ENCODE assay signal across 8 cellular contexts in the genomic region with DNA sequence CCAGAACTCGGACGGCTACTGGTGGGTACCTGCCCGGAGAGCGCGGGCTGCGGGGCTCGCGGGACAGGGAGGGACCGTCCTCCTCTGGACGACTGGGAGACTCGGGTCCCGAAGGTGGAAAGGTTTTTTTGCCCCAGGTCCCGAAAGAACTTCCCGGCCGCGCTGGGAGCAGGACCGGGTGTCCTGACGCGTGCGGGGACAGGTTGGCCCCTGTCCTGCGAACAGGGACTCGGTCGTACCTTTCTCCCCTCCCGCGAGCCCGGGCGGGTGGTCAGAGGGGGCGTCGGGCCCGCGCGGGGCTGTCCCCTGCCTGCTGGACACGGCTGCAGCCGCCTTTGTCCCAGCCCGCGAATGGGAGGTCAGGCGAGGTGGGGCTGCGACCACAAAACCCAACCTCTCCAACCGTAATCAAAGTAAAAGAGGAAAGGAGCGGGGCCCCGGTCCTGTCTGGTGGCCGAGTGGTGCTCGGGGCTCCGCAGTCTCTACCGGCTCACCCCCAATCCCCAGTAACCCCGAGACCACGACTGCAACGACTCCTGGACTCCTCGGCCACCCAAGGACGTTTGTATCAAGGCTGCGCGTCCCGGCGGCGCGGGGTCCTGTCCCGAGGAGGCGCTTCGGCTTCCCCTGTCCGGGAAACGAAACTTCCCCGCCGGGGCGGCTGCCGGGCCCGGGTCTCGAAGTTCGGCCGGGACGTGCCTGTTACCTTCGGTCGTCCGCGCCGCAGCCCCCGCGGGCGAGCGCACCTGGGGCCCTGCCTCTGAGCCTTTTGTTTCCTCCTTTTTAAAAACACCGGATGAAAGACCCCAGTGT. TPM values are rescaled to one million over a fixed set of nuclear protein-coding genes. Genes with fewer than 3 reads are reported as not detected.
A peak's percentile ranks its signal among the peaks of the same experiment; 100 is the strongest.
DNase-seq lines count a peak whose midpoint lies in the region; ATAC-seq and TF ChIP-seq lines count a peak whose summit lies in the region.

No MANE protein-coding gene starts in this region.

- TF ChIP-seq CTCF in astrocyte of the cerebellum (IDR thresholded peaks at IDR 0.05; ENCODE audit: low read depth, low read length, missing control alignments): no peak
- no peak for TF ChIP-seq CTCF in spleen (IDR thresholded peaks at IDR 0.05 in 8 of 11, conservative IDR thresholded peaks at IDR 0.05 in 3 of 11)

- peaks cover 53 to 82% of the 10 kb centered on the region in 2 donors for H3K27me3 Mint-ChIP-seq in CD8-positive, alpha-beta memory T cell

- TF ChIP-seq POLR2A in spleen (IDR thresholded peaks at IDR 0.05): no peak

- whole genome bisulfite sequencing in spleen, 5 donors: 0 to 2% (median 1%) methylated on average over 44 to 80 of the region's 80 CpGs

- H3K4me3 Mint-ChIP-seq in CD8-positive, alpha-beta memory T cell: peak overlapping the region in 6 of 7 donors; percentile 65 to 86 (median 70)

- POLR2A ChIA-PET in CD8-positive, alpha-beta memory T cell (lab: Charles Lee): no interaction called here

- no peak overlapping the region for H3K27ac ChIP-seq in CD8-positive, alpha-beta memory T cell (ENCODE audit: low read depth, low read length)
- peak overlapping the region; percentile 32 to 89 (median 81) for H3K27ac ChIP-seq in spleen

- peak overlapping the region; percentile 47 for H3K4me3 ChIP-seq in CD8-positive, alpha-beta memory T cell (ENCODE audit: low read length)
- H3K4me3 ChIP-seq in astrocyte of the cerebellum (ENCODE audit: low read depth, low read length) (peak overlapping the region; percentile 40), spleen (peak overlapping the region; percentile 50 to 85 (median 64))

- in situ Hi-C loops in astrocyte of the cerebellum (cut with HindIII; ENCODE audit: low sequenced_read_pairs): no loop called here

- H3K36me3 ChIP-seq in CD8-positive, alpha-beta memory T cell (ENCODE audit: insufficient read depth, low read length): no peaks in the 10 kb centered on the region
- H3K36me3 ChIP-seq in spleen: no peaks in the 10 kb centered on the region

- intact Hi-C loops in spleen (cut with DNase I; ENCODE audit: low total_unique reads): no loop called here

- H3K9me3 ChIP-seq in CD8-positive, alpha-beta memory T cell (ENCODE audit: low read length): no peaks in the 10 kb centered on the region
- no peaks in the 10 kb centered on the region for H3K9me3 ChIP-seq in spleen

- no peaks in the 10 kb centered on the region for H3K9me3 Mint-ChIP-seq in CD8-positive, alpha-beta memory T cell

- no peaks in the 10 kb centered on the region for H3K4me1 ChIP-seq in CD8-positive, alpha-beta memory T cell (ENCODE audit: insufficient read depth, low read length)
- H3K4me1 ChIP-seq in spleen: peaks cover 5 to 46% (median 33%) of the 10 kb centered on the region in 6 donors

- H3K27me3 ChIP-seq in CD8-positive, alpha-beta memory T cell (ENCODE audit: insufficient read depth, low read length, poor library complexity, severe bottlenecking): peaks cover 30% of the 10 kb centered on the region
- H3K27me3 ChIP-seq in spleen (replicated peaks in 1 of 7): peaks cover 0 to 91% (median 46%) of the 10 kb centered on the region in 7 donors

- H3K4me1 Mint-ChIP-seq in CD8-positive, alpha-beta memory T cell: peaks cover 8 to 22% (median 14%) of the 10 kb centered on the region in 3 donors

- no peak overlapping the region for H3K27ac Mint-ChIP-seq in CD8-positive, alpha-beta memory T cell

- H3K36me3 Mint-ChIP-seq in CD8-positive, alpha-beta memory T cell: no peaks in the 10 kb centered on the region

- CTCF ChIA-PET in CD8-positive, alpha-beta memory T cell (lab: Charles Lee): interaction anchor here (0.6 kb wide), 1 partner anchor 17 kb away, joined by 3 read pairs; no protein-coding TSS in a partner anchor

- no peak for DNase-seq in CD8-positive, alpha-beta memory T cell
- DNase-seq in HuH-7 (ENCODE audit: low spot score) (peak; percentile 17), astrocyte of the cerebellum (ENCODE audit: low read depth) (no peak), iPS-NIHi11 (ENCODE audit: low spot score) (peak; percentile 58), spleen (peak; percentile 86), HCEC 1CT (no peak)

- ATAC-seq in GM21367 (IDR thresholded peaks at IDR 0.05; ENCODE audit: unreplicated experiment): no peak
- no peak for ATAC-seq in GM19395 (IDR thresholded peaks at IDR 0.05; ENCODE audit: unreplicated experiment)

RNA-seq across cellular contexts. Expression of gene DSP, which starts 0.8 kb away (rescaled TPM):
- under 1 TPM in 1 of 2 experiments, not detected in 1; 0.04 TPM for total RNA-seq in CD8-positive, alpha-beta memory T cell
- 0.08 TPM for polyA plus RNA-seq in CD8-positive, alpha-beta memory T cell
- 10 to 100 TPM; 10.0 to 27.6 (median 18.8) TPM for total RNA-seq in spleen
- polyA plus RNA-seq in spleen: 1 to 10 TPM in 2 of 3 donors, under 1 TPM in 1; 0.72 to 1.9 (median 1.8) TPM

RNA-seq across cellular contexts. Expression of gene SNRNP48, which starts 47.7 kb away (rescaled TPM):
- total RNA-seq in CD8-positive, alpha-beta memory T cell: 10 to 100 TPM; 14.6 to 15.0 TPM
- polyA plus RNA-seq in CD8-positive, alpha-beta memory T cell: 11.2 TPM
- 10 to 100 TPM; 13.8 to 23.8 (median 14.9) TPM for total RNA-seq in spleen
- polyA plus RNA-seq in spleen: 1 to 10 TPM; 4.8 to 7.4 (median 5.7) TPM

Comparison
In these comparisons a context has a peak if more than half of its experiments do, and no peak if none do; other contexts are left out.
1. DNase-seq: peak in HuH-7 (single experiment), iPS-NIHi11 (single experiment) and spleen (single experiment); none in CD8-positive, alpha-beta memory T cell (0 of 5), astrocyte of the cerebellum (single experiment) and HCEC 1CT (single experiment).
2. RNA of gene DSP, which starts 0.8 kb away (total RNA-seq): 10.0 to 27.6 TPM in spleen; 0.04 TPM in CD8-positive, alpha-beta memory T cell; every median in the first group is over 10 times any median in the second.
3. Peak in every context shown above with its lines, with median percentiles within 50 percentile points of each other: H3K4me3 ChIP-seq.